In the genomic region with DNA sequence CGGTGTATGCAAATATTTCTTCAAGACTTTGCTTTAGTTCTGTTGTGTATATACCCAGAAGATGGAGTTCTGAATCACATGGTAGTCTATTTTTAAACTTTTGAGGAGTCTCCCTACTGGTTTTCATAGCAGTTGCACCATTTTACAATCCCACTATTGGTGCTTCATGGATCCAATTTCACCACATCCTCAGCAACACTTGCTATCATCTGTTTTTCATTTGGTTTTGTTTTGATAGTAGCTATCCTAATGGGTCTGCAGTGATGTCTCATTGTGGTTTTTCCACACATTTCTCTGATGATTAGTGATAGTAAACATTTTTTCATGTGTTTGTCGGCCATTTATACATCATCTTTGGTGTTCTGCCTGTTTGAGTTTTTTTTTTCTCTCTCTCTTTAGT, we compare ENCODE assay signal across 20 cellular contexts.
A peak's percentile ranks its signal among the peaks of the same experiment; 100 is the strongest.
DNase-seq lines count a peak whose midpoint lies in the region; ATAC-seq and TF ChIP-seq lines count a peak whose summit lies in the region.
"Had no signal": no experiment of that assay in that cellular context is flagged by ENCODE, and none has a peak within 500 bp of the region (broad histone marks: within the 10 kb centered on the region; RNA-seq: fewer than 3 reads in every experiment).

No MANE protein-coding gene starts in this region.

- ATAC-seq in GM18858 (IDR thresholded peaks at IDR 0.05; ENCODE audit: unreplicated experiment) = no peak
- ATAC-seq: left lung, pancreas had no signal

- WGBS in adrenal gland, 4 donors = 76 to 89% (median 82%) methylated on average over 2 of the region's 2 CpGs

- H3K4me3 ChIP-seq in adipocyte (ENCODE audit: low read length) (no peak overlapping the region), adrenal gland (no peak overlapping the region)
- H3K4me3 ChIP-seq: left lung, pancreas, SJSA1, thyroid gland had no signal

- H3K9ac ChIP-seq in adipocyte (ENCODE audit: low read length) = no peak overlapping the region

- DNase-seq in GM04504 (ENCODE audit: low read depth) (peak; percentile 94), adipocyte (ENCODE audit: low read depth) (peak; percentile 76), fibroblast of the conjunctiva (ENCODE audit: low read depth) (peak; percentile 71), NCI-H1048 (lab: John Stamatoyannopoulos, UW) (no peak), adrenal gland (no peak)
- no peak for DNase-seq in stimulated activated CD4-positive, alpha-beta T cell treated with anti-CD3 and anti-CD28 coated beads, Interleukin-12 subunit alpha, Interleukin-12 subunit beta, amount 100 ng/mL, for 4 hours
- DNase-seq: activated CD4-positive, alpha-beta T cell treated with anti-CD3 and anti-CD28 coated beads, Interleukin-2, amount 10 ng/mL, durations not matched to agents 7 days and 5 days; activated T-cell treated with anti-CD3 and anti-CD28 coated beads, Interleukin-2, amount 50 U/mL, for 24 hours; CD8-positive, alpha-beta memory T cell; central memory CD4-positive, alpha-beta T cell; effector CD8-positive, alpha-beta T cell; foreskin melanocyte; GOT3; left lung; NCI-H2029; NCI-H510A treated with DMSO at 0.1 percent for 48 hours; pancreas; thyroid gland had no signal

- TF ChIP-seq CTCF in adrenal gland (IDR thresholded peaks at IDR 0.05) = no peak

- H3K4me1 ChIP-seq in adipocyte (ENCODE audit: control insufficient read depth, insufficient read depth, low read length) (no peaks in the 10 kb centered on the region), adrenal gland (replicated peaks in 1 of 2) (no peaks in the 10 kb centered on the region)
- H3K4me1 ChIP-seq: left lung, pancreas, thyroid gland had no signal

- TF ChIP-seq POLR2A in adrenal gland (IDR thresholded peaks at IDR 0.05) = no peak

- intact Hi-C loops in adrenal gland (cut with DNase I) = no loop called here

- no peaks in the 10 kb centered on the region for H3K9me3 ChIP-seq in adipocyte (ENCODE audit: control insufficient read depth, low read length)
- H3K9me3 ChIP-seq in adrenal gland (replicated peaks in 1 of 3) = no peaks in the 10 kb centered on the region
- H3K9me3 ChIP-seq: pancreas, SJSA1, thyroid gland had no signal

- no peak overlapping the region for H3K27ac ChIP-seq in adrenal gland
- H3K27ac ChIP-seq: left lung, pancreas, SJSA1, thyroid gland had no signal

- H3K36me3 ChIP-seq in adipocyte (ENCODE audit: control insufficient read depth, insufficient read depth, low read length, severe bottlenecking) (no peaks in the 10 kb centered on the region), adrenal gland (replicated peaks in 1 of 2) (no peaks in the 10 kb centered on the region)
- H3K36me3 ChIP-seq: left lung, pancreas, SJSA1, thyroid gland had no signal

- no peaks in the 10 kb centered on the region for H3K27me3 ChIP-seq in adipocyte (replicated peaks; ENCODE audit: control insufficient read depth, insufficient read depth, low read length)
- no peaks in the 10 kb centered on the region for H3K27me3 ChIP-seq in adrenal gland
- H3K27me3 ChIP-seq: left lung, pancreas, SJSA1, thyroid gland had no signal

Comparison
In these comparisons a context has a peak if more than half of its experiments do, and no peak if none do; other contexts are left out.
1. DNase-seq: peak in GM04504 (single experiment), adipocyte (single experiment) and fibroblast of the conjunctiva (single experiment); none in stimulated activated CD4-positive, alpha-beta T cell treated with anti-CD3 and anti-CD28 coated beads, Interleukin-12 subunit alpha, Interleukin-12 subunit beta, amount 100 ng/mL, for 4 hours (single experiment), NCI-H1048 (single experiment) and adrenal gland (0 of 7).